In the genomic region with DNA sequence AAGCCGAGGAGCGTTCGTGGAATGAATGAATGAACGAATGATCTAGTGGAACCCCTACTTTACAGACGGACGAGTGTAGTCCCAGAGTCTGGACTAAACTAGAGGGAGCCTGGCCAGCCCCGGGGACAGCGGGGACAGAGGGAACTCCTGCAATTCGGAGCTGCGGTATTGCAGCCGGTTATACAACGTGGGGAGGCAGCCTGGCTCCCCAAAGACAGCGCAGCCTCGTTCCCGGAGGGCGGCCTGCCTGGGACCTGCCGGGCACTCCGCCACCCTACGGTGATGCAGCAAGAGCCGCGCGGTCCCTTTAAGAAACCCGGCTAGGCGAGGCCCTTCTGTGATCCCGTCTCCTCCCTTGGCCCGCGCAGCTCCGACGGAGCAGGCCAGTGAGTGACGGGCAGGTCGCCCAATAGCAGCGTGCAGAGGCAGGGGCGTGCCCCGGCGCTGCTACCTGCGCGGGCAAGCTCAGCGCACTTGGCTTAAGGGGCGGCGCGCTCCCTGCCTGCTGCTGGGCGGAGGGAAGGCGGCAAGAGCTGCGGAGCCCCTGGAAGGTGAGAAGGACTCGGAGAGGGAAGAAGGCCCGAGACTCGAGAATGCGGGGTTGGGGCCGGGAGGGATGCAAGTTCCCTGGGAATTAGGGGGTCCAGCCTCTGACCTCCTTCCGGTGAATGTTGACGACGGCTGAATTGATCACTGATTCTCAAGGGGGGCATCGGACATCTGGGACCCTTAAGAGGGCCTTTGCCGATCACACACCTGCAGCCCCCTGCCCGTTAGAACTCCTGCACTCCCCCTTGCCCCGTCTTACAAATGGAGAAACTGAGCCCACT, we compare ENCODE assay signal across 8 cellular contexts. TPM values are rescaled to one million over a fixed set of nuclear protein-coding genes. Genes with fewer than 3 reads are reported as not detected.
DNase-seq lines count a peak whose midpoint lies in the region; ATAC-seq, FAIRE-seq and TF ChIP-seq lines count a peak whose summit lies in the region.

ABCA7 (plus strand) TSS at position 462 of the 830 bp plus-strand sequence. CDS start 1,255 bp downstream, outside the sequence.

- H3K27me3 ChIP-seq in adipocyte (replicated peaks; ENCODE audit: control insufficient read depth, insufficient read depth, low read length) (no peaks in the 10 kb centered on the region), heart left ventricle (no peaks in the 10 kb centered on the region)

- intact Hi-C loops in heart left ventricle (cut with DNase I): loop anchor here in 3 of 10 donors (5.0 to 10.0 kb wide), 3 partner anchors 45 to 57 kb away; partner anchors contain the start of gene POLR2E (in 1 of the 3)

- H3K36me3 Mint-ChIP-seq in T-cell (peaks cover 14% of the 10 kb centered on the region), type B pancreatic cell (peaks cover 7% of the 10 kb centered on the region)

- DNase-seq in GM12892 (ENCODE audit: insufficient read length) (peak; percentile 91), NCI-H146 (lab: John Stamatoyannopoulos, UW) (peak; percentile 93), T-cell (peak; percentile 96 to 100 (median 99)), adipocyte (ENCODE audit: low read depth) (peak; percentile 97), heart left ventricle (peak; percentile 98 to 100 (median 99)), pons (ENCODE audit: low spot score) (peak; percentile 89), type B pancreatic cell (ENCODE audit: extremely low spot score, unreplicated experiment) (peak; percentile 99)

- peaks cover 35% of the 10 kb centered on the region for H3K4me1 ChIP-seq in adipocyte (ENCODE audit: control insufficient read depth, insufficient read depth, low read length)
- peaks cover 3 to 53% (median 22%) of the 10 kb centered on the region in 12 donors for H3K4me1 ChIP-seq in heart left ventricle

- H3K27me3 Mint-ChIP-seq in T-cell: no peaks in the 10 kb centered on the region
- H3K27me3 Mint-ChIP-seq in type B pancreatic cell: no peaks in the 10 kb centered on the region

- H3K27ac Mint-ChIP-seq in T-cell (peak within 1 kb of the TSS; percentile 94 to 95), type B pancreatic cell (peak within 1 kb of the TSS; percentile 87)

- ATAC-seq in HG02852 (IDR thresholded peaks at IDR 0.05; ENCODE audit: unreplicated experiment) (peak; percentile 71), T-cell (replicated peaks in 1 of 4) (peak; percentile 88 to 95 (median 92)), heart left ventricle (peak; percentile 95 to 96 (median 95))

- no peaks in the 10 kb centered on the region for H3K9me3 ChIP-seq in adipocyte (ENCODE audit: control insufficient read depth, low read length)
- H3K9me3 ChIP-seq in heart left ventricle: no peaks in the 10 kb centered on the region

- peak within 1 kb of the TSS; percentile 93 to 98 (median 94) for H3K4me3 Mint-ChIP-seq in T-cell
- peak within 1 kb of the TSS; percentile 95 for H3K4me3 Mint-ChIP-seq in type B pancreatic cell

- TF ChIP-seq POLR2A in GM12892 (IDR thresholded peaks at IDR 0.05; ENCODE audit: low read depth, low read length): peak; percentile 80; the same call in 1 of the 2 replicates
- peak in 1 of 2 donors; percentile 69 for TF ChIP-seq POLR2A in heart left ventricle (IDR thresholded peaks at IDR 0.05)

- WGBS in heart left ventricle, 4 donors: 1 to 2% (median 1%) methylated on average over 38 to 56 of the region's 56 CpGs

- peak; percentile 99 for FAIRE-seq in GM12892 (lab: Jason Lieb, UNC)

- H3K9ac ChIP-seq in adipocyte (ENCODE audit: low read length): peak within 1 kb of the TSS; percentile 77

- H3K36me3 ChIP-seq in adipocyte (ENCODE audit: control insufficient read depth, insufficient read depth, low read length, severe bottlenecking) (peaks cover 30% of the 10 kb centered on the region), heart left ventricle (peaks cover 0 to 32% (median 16%) of the 10 kb centered on the region in 9 donors)

- peak within 1 kb of the TSS in 8 of 12 donors; percentile 21 to 92 (median 56) for H3K27ac ChIP-seq in heart left ventricle

- no peaks in the 10 kb centered on the region for H3K9me3 Mint-ChIP-seq in T-cell
- no peaks in the 10 kb centered on the region for H3K9me3 Mint-ChIP-seq in type B pancreatic cell

- CTCF ChIA-PET in T-cell (lab: Charles Lee): interaction anchor here (0.6 to 1.1 kb wide), 4 partner anchors 9 to 224 kb away, joined by 3 to 5 read pairs (median 4); no protein-coding TSS in a partner anchor

- POLR2A ChIA-PET in T-cell (lab: Charles Lee): interaction anchor here (0.5 to 1.0 kb wide), 5 partner anchors 12 to 413 kb away, joined by 3 to 8 read pairs (median 3); partner anchors contain the start of gene CIRBP (in 1 of the 2)

- TF ChIP-seq CTCF in heart left ventricle (IDR thresholded peaks at IDR 0.05): peak in 4 of 12 donors; percentile 6 to 16 (median 8)
- TF ChIP-seq CTCF in type B pancreatic cell (conservative IDR thresholded peaks at IDR 0.05): no peak

- H3K4me3 ChIP-seq in adipocyte (ENCODE audit: low read length) (peak within 1 kb of the TSS; percentile 85), heart left ventricle (peak within 1 kb of the TSS; percentile 25 to 82 (median 62))

- H3K4me1 Mint-ChIP-seq in T-cell (peaks cover 53 to 58% (median 54%) of the 10 kb centered on the region in 3 donors), type B pancreatic cell (ENCODE audit: unreplicated experiment) (peaks cover 24% of the 10 kb centered on the region)

RNA-seq across cellular contexts. Expression of gene ABCA7, which starts in this region (rescaled TPM):
- 6.9 TPM for polyA plus RNA-seq in GM12892 (2012; ENCODE audit: missing spikeins)
- total RNA-seq in T-cell (100 to 1,000 TPM; 166 to 217 (median 178) TPM), heart left ventricle (10 to 100 TPM in 4 of 9 donors, 1 to 10 TPM in 5; 5.9 to 12.4 (median 9.2) TPM), type B pancreatic cell (ENCODE audit: low replicate concordance) (23.9 and 26.1 TPM in 2 replicates)
- 1 to 10 TPM; 2.9 to 8.8 TPM for polyA plus RNA-seq in heart left ventricle

Comparison
In these comparisons a context has a peak if more than half of its experiments do, and no peak if none do; other contexts are left out.
1. Peak in every context shown above with its lines: DNase-seq, ATAC-seq, H3K4me3 ChIP-seq and H3K27ac ChIP-seq.